In the genomic region with DNA sequence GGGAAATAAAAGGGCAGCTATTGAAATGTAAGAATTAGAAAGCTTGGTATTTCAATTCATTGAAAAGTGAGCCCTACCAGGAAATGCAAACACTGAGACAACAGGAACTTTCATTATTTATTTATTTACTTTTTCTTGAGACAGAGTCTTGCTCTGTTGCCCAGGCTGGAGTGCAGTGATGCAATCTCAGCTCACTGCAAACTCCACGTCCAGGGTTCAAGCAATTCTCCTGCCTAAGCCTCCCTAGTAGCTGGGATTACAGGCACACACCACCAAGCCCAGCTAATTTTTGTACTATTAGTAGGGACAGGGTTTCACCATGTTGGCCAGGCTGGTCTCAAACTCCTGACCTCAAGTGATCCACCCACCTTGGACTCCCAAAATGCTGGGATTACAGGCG, we compare ENCODE assay signal across 7 cellular contexts. TPM values are rescaled to one million over a fixed set of nuclear protein-coding genes. Genes with fewer than 3 reads are reported as not detected.
DNase-seq lines count a peak whose midpoint lies in the region; ATAC-seq, FAIRE-seq and TF ChIP-seq lines count a peak whose summit lies in the region.
"Not testable (repeated sequence)": the region's sequence is repeated elsewhere in the genome, so short reads cannot be mapped to it uniquely, and the experiment has no call there.
"Had no signal": no experiment of that assay in that cellular context is flagged by ENCODE, and none has a peak within 500 bp of the region (broad histone marks: within the 10 kb centered on the region; RNA-seq: fewer than 3 reads in every experiment).

No MANE protein-coding gene starts in this region.

- not testable (repeated sequence) for H3K4me3 Mint-ChIP-seq in WTC11

- FAIRE-seq in HepG2 (lab: Jason Lieb, UNC): not testable (repeated sequence)

- not testable (repeated sequence) for TF ChIP-seq POLR2A in HepG2 (IDR thresholded peaks at IDR 0.05; ENCODE audit: insufficient read depth in 1 of 2, low read depth in 2 of 2, low read length in 2 of 2); stomach (IDR thresholded peaks at IDR 0.05)

- whole genome bisulfite sequencing in HepG2 (ENCODE audit: low lambda C conversion rate): 80% methylated on average over 2 of the region's 2 CpGs
- WGBS in stomach, 5 donors: 25 to 69% (median 53%) methylated on average over 1 to 2 of the region's 2 CpGs

- not testable (repeated sequence) for H3K27me3 Mint-ChIP-seq in WTC11 (ENCODE audit: low read depth)

- H3K27ac ChIP-seq in colonic mucosa (peak overlapping the region; percentile 27), muscle layer of duodenum (ENCODE audit: low read length) (peak overlapping the region; percentile 27), stomach (peak overlapping the region in 4 of 5 donors; percentile 13 to 60 (median 47))
- not testable (repeated sequence) for H3K27ac ChIP-seq in HepG2 (ENCODE audit: extremely low read length, insufficient read depth, low read length)

- CTCF ChIA-PET in WTC11 (lab: Charles Lee): interaction anchor here (1.6 to 3.1 kb wide), 2 partner anchors 14 to 77 kb away, joined by 3 to 16 read pairs; no protein-coding TSS in a partner anchor
- CTCF ChIA-PET in HepG2 (lab: Yijun Ruan, JAX; ENCODE audit: low intra/inter-chr PET ratio, low total read pairs): not testable (repeated sequence)

- H3K36me3 ChIP-seq in colonic mucosa; muscle layer of duodenum (ENCODE audit: control insufficient read depth in 1 of 2, insufficient read depth in 2 of 2, low read length in 2 of 2); stomach: not testable (repeated sequence)
- peaks cover 0 to 11% of the 10 kb centered on the region in 2 experiments; a peak in 4 of 5 replicates for H3K36me3 ChIP-seq in HepG2 (replicated peaks in 1 of 2; ENCODE audit: control insufficient read depth in 1 of 2, insufficient read depth in 2 of 2, low read length in 2 of 2)

- TF ChIP-seq CTCF in WTC11 (IDR thresholded peaks at IDR 0.05); colonic mucosa (IDR thresholded peaks at IDR 0.05); HepG2 (CRISPR knock-in tag; IDR thresholded peaks at IDR 0.05); stomach (IDR thresholded peaks at IDR 0.05): not testable (repeated sequence)

- not testable (repeated sequence) for H3K9ac ChIP-seq in colonic mucosa (ENCODE audit: low read depth in 2 of 2, low read length in 2 of 2); HepG2 (ENCODE audit: insufficient read depth, low read depth, low read length)

- not testable (repeated sequence) for ATAC-seq in WTC11, HepG2

- intact Hi-C loops in colonic mucosa (cut with DNase I); HepG2 (cut with micrococcal nuclease; ENCODE audit: unreplicated experiment); stomach (cut with DNase I; ENCODE audit: low total_unique reads): not testable (repeated sequence)

- peaks cover 36% of the 10 kb centered on the region for H3K4me1 Mint-ChIP-seq in WTC11

- not testable (repeated sequence) for H3K27ac Mint-ChIP-seq in WTC11

- H3K9me3 ChIP-seq in colonic mucosa; HepG2 (ENCODE audit: low read length); muscle layer of duodenum (ENCODE audit: control insufficient read depth in 1 of 2, low read length in 2 of 2); stomach: not testable (repeated sequence)

- not testable (repeated sequence) for H3K9me3 Mint-ChIP-seq in WTC11

- TF ChIP-seq RAD21 in HepG2 (CRISPR knock-in tag; IDR thresholded peaks at IDR 0.05): not testable (repeated sequence)

- H3K79me2 ChIP-seq in HepG2 (ENCODE audit: insufficient read depth, low read length): peaks cover 22% of the 10 kb centered on the region

- TF ChIP-seq EP300 in HepG2 (IDR thresholded peaks at IDR 0.05; ENCODE audit: low read depth in 2 of 2, low read length in 2 of 2); HepG2 (CRISPR knock-in tag; IDR thresholded peaks at IDR 0.05; ENCODE audit: borderline replicate concordance); stomach (IDR thresholded peaks at IDR 0.05): not testable (repeated sequence)

- in situ Hi-C loops in HepG2 (cut with HindIII; ENCODE audit: extremely low pct_ligation_motif_present, low pct_unique_long_range_greater_than_20kb): not testable (repeated sequence)

- H3K36me3 Mint-ChIP-seq in WTC11: not testable (repeated sequence)

- POLR2A ChIA-PET in WTC11 (lab: Charles Lee): interaction anchor here (0.9 kb wide), 1 partner anchor 17 kb away, joined by 3 read pairs; no protein-coding TSS in a partner anchor
- POLR2A ChIA-PET in HepG2 (lab: Yijun Ruan, JAX): not testable (repeated sequence)

- peaks cover 22% of the 10 kb centered on the region; the same call in 1 of the 2 replicates for H4K20me1 ChIP-seq in HepG2 (ENCODE audit: insufficient read depth, low read length)

- H3K4me1 ChIP-seq in colonic mucosa; muscle layer of duodenum (ENCODE audit: control insufficient read depth in 1 of 2, insufficient read depth in 2 of 2, low read length in 2 of 2): not testable (repeated sequence)
- H3K4me1 ChIP-seq in HepG2 (ENCODE audit: insufficient read depth, low read length) (peaks cover 25% of the 10 kb centered on the region), stomach (peaks cover 35 to 89% (median 53%) of the 10 kb centered on the region in 4 donors)

- peak; percentile 26 for DNase-seq in CD1c-positive myeloid dendritic cell (ENCODE audit: extremely low spot score)
- DNase-seq in WTC11 (ENCODE audit: low spot score); colonic mucosa; HepG2 (ENCODE audit: low spot score); stomach: not testable (repeated sequence)

- not testable (repeated sequence) for H3K4me3 ChIP-seq in colonic mucosa; HepG2 (replicated peaks in 1 of 3; ENCODE audit: insufficient read depth in 1 of 3, low read depth in 2 of 3, low read length in 3 of 3); muscle layer of duodenum (ENCODE audit: low read depth in 1 of 2, low read length in 2 of 2); stomach

- not testable (repeated sequence) for H3K27me3 ChIP-seq in colonic mucosa; HepG2 (ENCODE audit: control insufficient read depth in 1 of 2, insufficient read depth in 2 of 2, low read length in 2 of 2); muscle layer of duodenum (ENCODE audit: low read depth, low read length); stomach

- H3K4me2 ChIP-seq in HepG2 (ENCODE audit: low read depth, low read length): not testable (repeated sequence)

- BruUV-seq in HepG2 (replicated peaks; lab: Mats Ljungman, UMichigan): not testable (repeated sequence)

- not testable (repeated sequence) for H2AFZ ChIP-seq in HepG2 (ENCODE audit: low read length)

TF ChIP-seq in WTC11, 78 proteins besides CTCF, POLR2A, EP300 and RAD21:
- peak; percentile 78 for TF ChIP-seq ZNF121 (CRISPR knock-in tag; IDR thresholded peaks at IDR 0.05)

TF ChIP-seq in HepG2, 621 proteins besides CTCF, POLR2A, EP300 and RAD21:
- TF ChIP-seq ZNF121 (CRISPR knock-in tag; IDR thresholded peaks at IDR 0.05) (peak; percentile 63), CEBPB (IDR thresholded peaks at IDR 0.05; ENCODE audit: borderline replicate concordance, low read depth, low read length) (0 out of 2 replicates have a peak, but pooled peaks have one; percentile 1), CEBPG (CRISPR knock-in tag; IDR thresholded peaks at IDR 0.05) (0 out of 2 replicates have a peak, but pooled peaks have one; percentile 13)

RNA-seq across cellular contexts. Expression of a gene that starts 29.3 kb away (rescaled TPM):
- total RNA-seq in WTC11 (2021): 14.3 to 19.0 TPM (median 18.6 TPM) in 3 replicates
- 10 to 100 TPM; 32.1 to 38.0 TPM for total RNA-seq in colonic mucosa
- total RNA-seq in HepG2 (2016; rRNA removed; fragmentation: Illumina TruSeq; extraction: Trizol): 15.2 and 15.6 TPM in 2 replicates
- total RNA-seq in HepG2 (2016; cell fraction: cytosol; rRNA removed; fragmentation: Illumina TruSeq; extraction: Trizol; ENCODE audit: low read depth): 5.8 and 6.2 TPM in 2 replicates
- total RNA-seq in HepG2 (2016; cell fraction: insoluble cytoplasmic fraction; rRNA removed; fragmentation: Illumina TruSeq; extraction: Trizol): 13.5 and 15.3 TPM in 2 replicates
- 12.0 and 13.1 TPM in 2 replicates for total RNA-seq in HepG2 (2016; cell fraction: membrane; rRNA removed; fragmentation: Illumina TruSeq; extraction: Trizol)
- 6.5 and 7.9 TPM in 2 replicates for total RNA-seq in HepG2 (2016; cell fraction: nucleus; rRNA removed; fragmentation: Illumina TruSeq; extraction: Trizol)
- polyA plus RNA-seq in HepG2 (2011; rRNA removed): 27.3 and 30.5 TPM in 2 replicates
- 28.4 and 39.0 TPM in 2 replicates for polyA plus RNA-seq in HepG2 (2011; cell fraction: cytosol; rRNA removed)
- polyA plus RNA-seq in HepG2 (2011; cell fraction: nucleus; rRNA removed): 12.0 and 13.8 TPM in 2 replicates
- polyA plus RNA-seq in HepG2 (2012): 14.6 and 20.9 TPM in 2 replicates
- 4.5 and 5.9 TPM in 2 replicates for polyA plus RNA-seq in HepG2 (2016; cell fraction: cytosol; fragmentation: Illumina TruSeq; extraction: Trizol; ENCODE audit: low read depth)
- 13.3 and 15.2 TPM in 2 replicates for polyA plus RNA-seq in HepG2 (2016; cell fraction: insoluble cytoplasmic fraction; fragmentation: Illumina TruSeq; extraction: Trizol; ENCODE audit: low read depth)
- 7.5 and 8.5 TPM in 2 replicates for polyA plus RNA-seq in HepG2 (2016; cell fraction: membrane; fragmentation: Illumina TruSeq; extraction: Trizol; ENCODE audit: low read depth)
- 9.6 and 9.8 TPM in 2 replicates for polyA plus RNA-seq in HepG2 (2016; cell fraction: nucleus; fragmentation: Illumina TruSeq; extraction: Trizol; ENCODE audit: insufficient read depth, low read depth)
- 7.5 and 23.0 TPM in 2 replicates for polyA minus RNA-seq in HepG2 (2011; rRNA and poly(A)+ RNA removed; ENCODE audit: low replicate concordance)
- 12.6 and 15.1 TPM in 2 replicates for polyA minus RNA-seq in HepG2 (2011; cell fraction: cytosol; rRNA and poly(A)+ RNA removed)
- 8.2 TPM in 2 replicates for polyA minus RNA-seq in HepG2 (2011; cell fraction: nucleus; rRNA and poly(A)+ RNA removed)
- total RNA-seq in stomach: 10 to 100 TPM; 11.7 to 44.6 (median 20.0) TPM
- polyA plus RNA-seq in stomach: 10 to 100 TPM; 25.5 to 41.8 (median 36.0) TPM
- total RNA-seq: CD4-positive, CD25-positive, alpha-beta regulatory T cell had no signal
